1 cellular context compared by ENCODE assay signal in genomic region chr4:56289934-56290333, GRCh38.
TF ChIP-seq lines count a peak whose summit lies in the region.

No MANE protein-coding gene starts in this region.

TF ChIP-seq in SK-N-SH, 30 proteins besides CTCF, POLR2A, EP300 and RAD21 (continued from another document):
- TF ChIP-seq ZBTB33 (IDR thresholded peaks at IDR 0.05; ENCODE audit: borderline replicate concordance, low read depth) (no peak), RFX5 (IDR thresholded peaks at IDR 0.05; ENCODE audit: low read length) (no peak), POLR2AphosphoS5 (IDR thresholded peaks at IDR 0.05; ENCODE audit: low read depth, low read length) (no peak), YY1 (IDR thresholded peaks at IDR 0.05; ENCODE audit: low read depth) (no peak), ELF1 (IDR thresholded peaks at IDR 0.05) (no peak)
TF ChIP-seq in SK-N-SH: peak in this region for 0.
